8 cellular contexts compared by ENCODE assay signal in the genomic region with DNA sequence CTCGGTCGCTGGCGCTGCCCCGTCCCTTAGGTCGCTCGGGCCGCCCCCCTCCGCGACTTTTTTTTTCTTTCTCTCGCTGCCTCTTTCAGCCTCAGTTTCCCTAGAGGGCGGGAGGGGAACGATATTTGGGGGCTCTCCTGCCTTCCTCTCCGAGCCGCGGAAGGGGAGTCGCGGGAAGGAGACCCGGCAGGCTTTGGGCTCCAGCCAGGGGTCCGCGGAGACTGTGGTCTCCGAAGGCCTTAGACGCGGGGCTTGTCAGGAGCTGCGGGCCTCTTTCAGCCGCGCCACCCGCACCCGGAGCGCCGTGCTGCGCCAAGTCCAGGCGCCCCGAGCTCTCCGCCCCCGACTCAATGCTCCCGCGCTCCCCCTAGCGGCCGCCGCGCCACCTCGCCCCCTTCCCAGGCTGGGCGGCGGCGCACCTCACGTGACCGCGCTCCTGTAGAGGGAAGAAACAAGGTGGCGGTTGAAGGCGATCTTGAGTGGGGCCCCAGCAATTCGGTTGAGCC. TPM values are rescaled to one million over a fixed set of nuclear protein-coding genes. Genes with fewer than 3 reads are reported as not detected.
A peak's percentile ranks its signal among the peaks of the same experiment; 100 is the strongest.
DNase-seq lines count a peak whose midpoint lies in the region; ATAC-seq, FAIRE-seq and TF ChIP-seq lines count a peak whose summit lies in the region.

A gene (plus strand): TSS at position 427 of the 506 bp plus-strand sequence. CDS start 14,010 bp downstream, outside the sequence.

- peaks cover 0 to 5% of the 10 kb centered on the region in 2 donors for H3K4me1 ChIP-seq in kidney (ENCODE audit: control insufficient read depth in 1 of 2, insufficient read depth in 1 of 2, low read depth in 1 of 2, low read length in 2 of 2)

- peak; percentile 75 for DNase-seq in A172 (ENCODE audit: low spot score)
- peak; percentile 68 for DNase-seq in NCI-H226
- peak; percentile 74 to 87 (median 80) for DNase-seq in activated CD4-positive, CD25-positive, alpha-beta regulatory T cell (lab: John Stamatoyannopoulos, UW)
- peak in 59 of 61 donors; percentile 30 to 91 (median 78) for DNase-seq in caudate nucleus (lab: John Stamatoyannopoulos, UW)
- peak; percentile 95 for DNase-seq in kidney
- peak; percentile 79 to 87 for DNase-seq in stimulated activated CD4-positive, alpha-beta T cell treated with anti-CD3 and anti-CD28 coated beads, Interleukin-15, amount 100 ng/mL, for 1 hour (ENCODE audit: low read depth in 1 of 2, low spot score in 1 of 2)

- no peaks in the 10 kb centered on the region for H3K36me3 ChIP-seq in kidney (ENCODE audit: control insufficient read depth in 1 of 2, insufficient read depth in 2 of 2, low read length in 2 of 2)

- peak; percentile 92 for TF ChIP-seq CTCF in kidney (IDR thresholded peaks at IDR 0.05; ENCODE audit: borderline replicate concordance, extremely low read depth, insufficient read depth)

- H3K9ac ChIP-seq in kidney (ENCODE audit: low read length in 2 of 2), result peak within 1 kb of the TSS; percentile 84 to 97

- no peak for FAIRE-seq in kidney (lab: Jason Lieb, UNC)

- H3K9me3 ChIP-seq in kidney (ENCODE audit: control insufficient read depth in 1 of 2, low read length in 2 of 2), result no peaks in the 10 kb centered on the region

- peak within 1 kb of the TSS; percentile 95 to 100 for H3K4me3 ChIP-seq in kidney (ENCODE audit: low read length in 2 of 2)

- peak within 1 kb of the TSS; percentile 52 for H3K27ac ChIP-seq in caudate nucleus (ENCODE audit: low read depth, low read length)
- peak within 1 kb of the TSS in 1 of 2 donors; percentile 69 for H3K27ac ChIP-seq in kidney (ENCODE audit: low read depth in 2 of 2, low read length in 2 of 2)

- peak; percentile 46 for ATAC-seq in GM18858 (IDR thresholded peaks at IDR 0.05; ENCODE audit: unreplicated experiment)
- ATAC-seq in HG03097 (IDR thresholded peaks at IDR 0.05; ENCODE audit: low FRiP score, unreplicated experiment), result peak; percentile 84

- intact Hi-C loops in kidney (cut with DNase I), result no loop called here

RNA-seq across cellular contexts. Expression of the gene that starts here (rescaled TPM):
- total RNA-seq in A172 (2014; rRNA removed; shearing (Covaris generic)), result 17.7 and 24.1 TPM in 2 replicates
- 13.8 TPM for total RNA-seq in kidney
- 6.1 TPM for polyA plus RNA-seq in kidney (ENCODE audit: insufficient read depth, low read depth, low replicate concordance)
